In genomic region chr1:154141240-154141639, GRCh38 we compare ENCODE assay signal across 26 cellular contexts. TPM values are rescaled to one million over a fixed set of nuclear protein-coding genes. Genes with fewer than 3 reads are reported as not detected.
DNase-seq lines count a peak whose midpoint lies in the region; ATAC-seq and TF ChIP-seq lines count a peak whose summit lies in the region.
"Had no signal": no experiment of that assay in that cellular context is flagged by ENCODE, and none has a peak within 500 bp of the region (broad histone marks: within the 10 kb centered on the region; RNA-seq: fewer than 3 reads in every experiment).

No MANE protein-coding gene starts in this region.

- intact Hi-C loops in mucosa of descending colon (cut with DNase I, micrococcal nuclease): no loop called here

- H3K4me1 Mint-ChIP-seq in HFFc6 (ENCODE audit: low read depth): peaks cover 10% of the 10 kb centered on the region

- H2AFZ ChIP-seq in ACC112 (ENCODE audit: low read length, unreplicated experiment): peak overlapping the region; percentile 3

- peaks cover 8% of the 10 kb centered on the region for H3K4me1 ChIP-seq in ACC112 (ENCODE audit: control insufficient read depth, insufficient read depth, low read length, unreplicated experiment)
- H3K4me1 ChIP-seq in adipocyte (ENCODE audit: control insufficient read depth, insufficient read depth, low read length): peaks cover 7% of the 10 kb centered on the region
- no peaks in the 10 kb centered on the region for H3K4me1 ChIP-seq in mucosa of descending colon (ENCODE audit: low read depth)
- H3K4me1 ChIP-seq: esophagus squamous epithelium, heart right ventricle, pancreas had no signal

- no peak overlapping the region; the same call in 1 of the 2 replicates for H3K27ac Mint-ChIP-seq in HFFc6
- H3K27ac Mint-ChIP-seq: activated CD4-positive, alpha-beta T cell treated with anti-CD3 and anti-CD28 coated beads, Interleukin-2, amount 10 ng/mL, durations not matched to agents 24 days and 14 days; activated naive CD8-positive, alpha-beta T cell; nephron; type B pancreatic cell had no signal

- no peaks in the 10 kb centered on the region for H3K27me3 Mint-ChIP-seq in HFFc6 (ENCODE audit: insufficient read depth)
- H3K27me3 Mint-ChIP-seq: activated CD4-positive, alpha-beta T cell treated with anti-CD3 and anti-CD28 coated beads, Interleukin-2, amount 10 ng/mL, durations not matched to agents 24 days and 14 days; activated naive CD8-positive, alpha-beta T cell; type B pancreatic cell had no signal

- H3K9me3 ChIP-seq in adipocyte (ENCODE audit: control insufficient read depth, low read length) (no peaks in the 10 kb centered on the region), mucosa of descending colon (no peaks in the 10 kb centered on the region)
- H3K9me3 ChIP-seq: esophagus squamous epithelium, heart right ventricle, pancreas had no signal

- no peak overlapping the region for H3K4me3 Mint-ChIP-seq in HFFc6
- H3K4me3 Mint-ChIP-seq: activated CD4-positive, alpha-beta T cell treated with anti-CD3 and anti-CD28 coated beads, Interleukin-2, amount 10 ng/mL, durations not matched to agents 24 days and 14 days; activated naive CD8-positive, alpha-beta T cell; nephron; type B pancreatic cell had no signal

- H3K4me3 ChIP-seq in ACC112 (ENCODE audit: low read depth, low read length): no peak overlapping the region
- no peak overlapping the region for H3K4me3 ChIP-seq in adipocyte (ENCODE audit: low read length)
- no peak overlapping the region for H3K4me3 ChIP-seq in fibroblast of villous mesenchyme (ENCODE audit: low read depth, low read length)
- no peak overlapping the region for H3K4me3 ChIP-seq in mucosa of descending colon
- H3K4me3 ChIP-seq: esophagus squamous epithelium, heart right ventricle, pancreas had no signal

- no peaks in the 10 kb centered on the region for H3K79me2 ChIP-seq in ACC112 (ENCODE audit: control insufficient read depth, insufficient read depth, low read length, unreplicated experiment)

- H3K36me3 ChIP-seq in ACC112 (ENCODE audit: insufficient read depth, low read length): no peaks in the 10 kb centered on the region
- no peaks in the 10 kb centered on the region for H3K36me3 ChIP-seq in adipocyte (ENCODE audit: control insufficient read depth, insufficient read depth, low read length, severe bottlenecking)
- H3K36me3 ChIP-seq in mucosa of descending colon (ENCODE audit: low read depth): no peaks in the 10 kb centered on the region
- H3K36me3 ChIP-seq: esophagus squamous epithelium, heart right ventricle, pancreas had no signal

- H3K9ac ChIP-seq in adipocyte (ENCODE audit: low read length): no peak overlapping the region

- H3K36me3 Mint-ChIP-seq in HFFc6 (ENCODE audit: low read depth): no peaks in the 10 kb centered on the region
- H3K36me3 Mint-ChIP-seq: activated naive CD8-positive, alpha-beta T cell; type B pancreatic cell had no signal

- TF ChIP-seq CTCF in HFFc6 (IDR thresholded peaks at IDR 0.05): no peak
- TF ChIP-seq CTCF in fibroblast of villous mesenchyme (IDR thresholded peaks at IDR 0.05; ENCODE audit: insufficient read depth, low read depth, low read length): no peak
- TF ChIP-seq CTCF in mucosa of descending colon (IDR thresholded peaks at IDR 0.05): no peak

- no peak for ATAC-seq in GM21529 (IDR thresholded peaks at IDR 0.05; ENCODE audit: unreplicated experiment)
- ATAC-seq in mucosa of descending colon: no peak
- ATAC-seq: heart right ventricle, pancreas, sciatic nerve had no signal

- H3K27ac ChIP-seq in ACC112 (ENCODE audit: low read depth, low read length): no peak overlapping the region
- H3K27ac ChIP-seq: esophagus squamous epithelium, heart right ventricle, pancreas had no signal

- DNase-seq in HFFc6 (peak; percentile 41), adipocyte (ENCODE audit: low read depth) (peak; percentile 25), fibroblast of villous mesenchyme (ENCODE audit: low read depth) (peak; percentile 22), NCI-H187 (lab: John Stamatoyannopoulos, UW) (no peak), NCI-H1048 (lab: John Stamatoyannopoulos, UW) (no peak), mucosa of descending colon (no peak)
- DNase-seq: activated CD4-positive, alpha-beta T cell treated with anti-CD3 and anti-CD28 coated beads, Interleukin-2, amount 10 ng/mL, durations not matched to agents 24 days and 14 days; C1 segment of cervical spinal cord; effector memory CD4-positive, alpha-beta T cell; esophagus squamous epithelium; heart right ventricle; KG1; NCI-H1930; NCI-H345; pancreas; SIG-M5; stimulated activated CD8-positive, alpha-beta memory T cell treated with anti-CD3 and anti-CD28 coated beads, Interleukin-4, amount 100 ng/mL, for 48 hours; T-helper 1 cell had no signal

- no peaks in the 10 kb centered on the region for H3K9me3 Mint-ChIP-seq in HFFc6
- H3K9me3 Mint-ChIP-seq: activated CD4-positive, alpha-beta T cell treated with anti-CD3 and anti-CD28 coated beads, Interleukin-2, amount 10 ng/mL, durations not matched to agents 24 days and 14 days; nephron; type B pancreatic cell had no signal

- H3K27me3 ChIP-seq in ACC112 (ENCODE audit: insufficient read depth, low read length) (no peaks in the 10 kb centered on the region), adipocyte (replicated peaks; ENCODE audit: control insufficient read depth, insufficient read depth, low read length) (no peaks in the 10 kb centered on the region)
- H3K27me3 ChIP-seq: heart right ventricle, pancreas had no signal

RNA-seq across cellular contexts. Expression of gene NUP210L, which starts 13.6 kb away (rescaled TPM):
- not detected for total RNA-seq in HFFc6 (2021; fragmentation: NEBNext Ultra II Directional; extraction: Animal tissue kit (Norgen Biotek cat#: 25700))
- total RNA-seq in fibroblast of villous mesenchyme: under 0.01 TPM in 1 of 2 replicates, not detected in the other
- total RNA-seq in mucosa of descending colon: under 1 TPM in 1 of 3 donors, not detected in 2; 0.06 TPM
- total RNA-seq: cerebellum, H1 had no signal

RNA-seq across cellular contexts. Expression of gene TPM3, which starts 50.7 kb away (rescaled TPM):
- total RNA-seq in HFFc6 (2021; fragmentation: NEBNext Ultra II Directional; extraction: Animal tissue kit (Norgen Biotek cat#: 25700)): 100 to 1,000 TPM; 503 to 809 (median 701) TPM
- total RNA-seq in fibroblast of villous mesenchyme (333 and 503 TPM in 2 replicates), mucosa of descending colon (100 to 1,000 TPM; 260 to 585 (median 412) TPM)

Comparison
In these comparisons a context has a peak if more than half of its experiments do, and no peak if none do; other contexts are left out.
1. DNase-seq: peak in HFFc6 (single experiment), adipocyte (single experiment) and fibroblast of villous mesenchyme (single experiment); none in NCI-H187 (0 of 2), NCI-H1048 (single experiment) and mucosa of descending colon (0 of 3).